Comparison of ENCODE assay signal across 15 cellular contexts in the genomic region with DNA sequence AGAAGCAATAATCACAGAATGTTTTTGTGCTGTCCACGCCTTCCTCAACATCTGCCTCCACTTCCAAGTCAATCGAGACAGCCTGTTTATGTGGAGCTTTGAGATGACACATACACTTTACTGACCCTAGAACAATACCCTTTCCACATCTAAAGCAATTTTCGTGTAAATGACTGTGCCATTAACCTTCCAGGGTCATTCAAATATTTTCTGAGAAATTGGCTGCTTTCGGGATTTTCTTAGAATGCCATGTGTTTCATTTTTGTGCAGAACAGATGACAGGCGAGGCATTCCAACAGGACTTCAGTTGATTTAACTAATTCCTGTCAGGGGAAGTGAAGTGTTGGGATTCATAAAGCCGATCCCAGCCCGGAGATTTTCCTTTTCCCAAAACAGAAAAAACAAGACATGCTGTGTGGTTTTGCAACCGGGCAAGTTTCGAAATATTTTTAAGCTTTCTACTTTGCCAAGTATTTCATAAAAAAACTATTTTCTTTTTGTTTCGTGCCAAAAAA.
A peak's percentile ranks its signal among the peaks of the same experiment; 100 is the strongest.
DNase-seq lines count a peak whose midpoint lies in the region; FAIRE-seq and TF ChIP-seq lines count a peak whose summit lies in the region.
"Had no signal": no experiment of that assay in that cellular context is flagged by ENCODE, and none has a peak within 500 bp of the region (broad histone marks: within the 10 kb centered on the region; RNA-seq: fewer than 3 reads in every experiment).

No MANE protein-coding gene starts in this region.

- peaks cover 31% of the 10 kb centered on the region for H3K4me1 Mint-ChIP-seq in astrocyte (ENCODE audit: low read depth, unreplicated experiment)

- no peak for TF ChIP-seq CTCF in AG09319 (IDR thresholded peaks at IDR 0.05; ENCODE audit: low read depth, low read length)
- TF ChIP-seq CTCF in astrocyte (IDR thresholded peaks at IDR 0.05; ENCODE audit: insufficient read depth, low read depth, low read length): no peak
- TF ChIP-seq CTCF in fibroblast of the aortic adventitia (IDR thresholded peaks at IDR 0.05; ENCODE audit: insufficient read depth, low read length): no peak
- no peak for TF ChIP-seq CTCF in ovary (IDR thresholded peaks at IDR 0.05)

- DNase-seq in AG09319 (ENCODE audit: extremely low read depth, low read depth): peak; percentile 79
- peak; percentile 70 for DNase-seq in astrocyte (ENCODE audit: low read depth)
- DNase-seq in fibroblast of the aortic adventitia (ENCODE audit: low read depth): peak; percentile 98
- peak in 2 of 5 donors; percentile 42 to 66 for DNase-seq in ovary
- no peak for DNase-seq in activated CD4-positive, alpha-beta T cell treated with anti-CD3 and anti-CD28 coated beads, Interleukin-2, amount 50 U/mL, for 48 hours
- no peak for DNase-seq in NCI-H69 (lab: John Stamatoyannopoulos, UW)
- no peak for DNase-seq in activated CD8-positive, alpha-beta memory T cell treated with anti-CD3 and anti-CD28 coated beads, Interleukin-2, amount 50 U/mL, for 48 hours
- no peak for DNase-seq in HAP-1 (ENCODE audit: low spot score in 2 of 2)
- DNase-seq: activated CD4-positive, alpha-beta T cell treated with anti-CD3 and anti-CD28 coated beads for 1 hour; activated naive CD4-positive, alpha-beta T cell treated with anti-CD3 and anti-CD28 coated beads, Interleukin-2, amount 50 U/mL, for 16 hours; BE2C; hypothalamus; NCI-H1694 treated with DMSO at 0.1 percent for 48 hours; RPMI8226 had no signal

- H3K27ac ChIP-seq in astrocyte (ENCODE audit: low read depth, low read length) (peak overlapping the region; percentile 14), ovary (peak overlapping the region in 1 of 2 donors; percentile 69)
- H3K27ac ChIP-seq: parathyroid adenoma had no signal

- H4K20me1 ChIP-seq in astrocyte (ENCODE audit: insufficient read depth, low read length): peaks cover 5% of the 10 kb centered on the region

- peaks cover 17% of the 10 kb centered on the region for H3K4me1 ChIP-seq in astrocyte (ENCODE audit: insufficient read depth, low read length)
- H3K4me1 ChIP-seq in ovary (ENCODE audit: insufficient read depth): peaks cover 10% of the 10 kb centered on the region
- peaks cover 3% of the 10 kb centered on the region; the same call in 1 of the 2 replicates for H3K4me1 ChIP-seq in HAP-1
- H3K4me1 ChIP-seq: BE2C had no signal

- no peaks in the 10 kb centered on the region for H3K9me3 ChIP-seq in astrocyte (ENCODE audit: insufficient read depth, low read depth, low read length)
- H3K9me3 ChIP-seq in ovary: no peaks in the 10 kb centered on the region
- H3K9me3 ChIP-seq in HAP-1: no peaks in the 10 kb centered on the region
- H3K9me3 ChIP-seq: BE2C had no signal

- no peak overlapping the region for H3K4me3 ChIP-seq in astrocyte (ENCODE audit: insufficient read depth, low read depth, low read length)
- peak overlapping the region; percentile 28 for H3K4me3 ChIP-seq in fibroblast of the aortic adventitia (ENCODE audit: low read depth, low read length)
- peak overlapping the region; percentile 15 for H3K4me3 ChIP-seq in ovary
- no peak overlapping the region for H3K4me3 ChIP-seq in HAP-1

- H3K36me3 Mint-ChIP-seq in astrocyte (ENCODE audit: low read depth, unreplicated experiment): peaks cover 10% of the 10 kb centered on the region

- no peak for TF ChIP-seq POLR2A in ovary (IDR thresholded peaks at IDR 0.05)

- no peaks in the 10 kb centered on the region for H3K27me3 ChIP-seq in astrocyte (ENCODE audit: insufficient read depth, low read length)
- no peaks in the 10 kb centered on the region for H3K27me3 ChIP-seq in ovary
- no peaks in the 10 kb centered on the region for H3K27me3 ChIP-seq in HAP-1 (ENCODE audit: low read depth)
- H3K27me3 ChIP-seq: BE2C had no signal

- H3K4me2 ChIP-seq in astrocyte (ENCODE audit: low read length): peak overlapping the region; percentile 78

- H3K79me2 ChIP-seq in astrocyte (ENCODE audit: insufficient read depth, low read length): peaks cover 16% of the 10 kb centered on the region
- H3K79me2 ChIP-seq: parathyroid adenoma had no signal

- peak; percentile 14 for TF ChIP-seq EP300 in ovary (IDR thresholded peaks at IDR 0.05)

- intact Hi-C loops in ovary (cut with DNase I): loop anchor here in 1 of 4 donors (10.0 kb wide), 1 partner anchor 93 kb away; no protein-coding TSS in a partner anchor

- no peak overlapping the region for H3K27ac Mint-ChIP-seq in astrocyte (ENCODE audit: unreplicated experiment)

- no peaks in the 10 kb centered on the region for H3K9me3 Mint-ChIP-seq in astrocyte (ENCODE audit: unreplicated experiment)

- peak overlapping the region; percentile 10 for H3K4me3 Mint-ChIP-seq in astrocyte (ENCODE audit: unreplicated experiment)

- H3K27me3 Mint-ChIP-seq in astrocyte (ENCODE audit: low read depth, unreplicated experiment): no peaks in the 10 kb centered on the region

- H3K36me3 ChIP-seq in astrocyte (ENCODE audit: insufficient read depth, low read length) (no peaks in the 10 kb centered on the region), ovary (no peaks in the 10 kb centered on the region), HAP-1 (replicated peaks) (no peaks in the 10 kb centered on the region)

- no peak overlapping the region for H2AFZ ChIP-seq in astrocyte (ENCODE audit: low read depth, low read length)
- H2AFZ ChIP-seq: parathyroid adenoma had no signal

- no peak for FAIRE-seq in astrocyte (lab: Jason Lieb, UNC)

- WGBS in ovary, 3 donors: 2 to 3% (median 3%) methylated on average over 10 of the region's 10 CpGs

- H3K9ac ChIP-seq in astrocyte (ENCODE audit: low read length): peak overlapping the region; percentile 44
- H3K9ac ChIP-seq: parathyroid adenoma had no signal

- in situ Hi-C loops in HAP-1 (cut with MboI; ENCODE audit: low sequenced_read_pairs): no loop called here

Comparison
In these comparisons a context has a peak if more than half of its experiments do, and no peak if none do; other contexts are left out.
1. DNase-seq: peak in AG09319 (single experiment), astrocyte (single experiment) and fibroblast of the aortic adventitia (single experiment); none in activated CD4-positive, alpha-beta T cell treated with anti-CD3 and anti-CD28 coated beads, Interleukin-2, amount 50 U/mL, for 48 hours (0 of 2), NCI-H69 (single experiment), activated CD8-positive, alpha-beta memory T cell treated with anti-CD3 and anti-CD28 coated beads, Interleukin-2, amount 50 U/mL, for 48 hours (single experiment) and HAP-1 (0 of 2).
2. H3K4me3 ChIP-seq: peak in fibroblast of the aortic adventitia (single experiment) and ovary (single experiment); none in astrocyte (single experiment) and HAP-1 (single experiment).